In genomic region chr12:16075887-16076286, GRCh38 we compare ENCODE assay signal across 28 cellular contexts.
"Had no signal": no experiment of that assay in that cellular context is flagged by ENCODE, and none has a peak within 500 bp of the region (broad histone marks: within the 10 kb centered on the region; RNA-seq: fewer than 3 reads in every experiment).

No MANE protein-coding gene starts in this region.

- DNase-seq: activated effector memory CD4-positive, alpha-beta T cell treated with anti-CD3 and anti-CD28 coated beads, Interleukin-2, amount 50 U/mL, for 16 hours; activated effector memory CD4-positive, alpha-beta T cell treated with Interleukin-2 at 50 U/mL for 16 hours; activated gamma-delta T cell; activated gamma-delta T cell treated with Interleukin-2 at 50 U/mL for 16 hours; activated naive CD4-positive, alpha-beta T cell; activated naive CD4-positive, alpha-beta T cell treated with anti-CD3 and anti-CD28 coated beads for 36 hours; activated naive CD4-positive, alpha-beta T cell treated with anti-CD3 and anti-CD28 coated beads, Interleukin-2, amount 10 ng/mL, durations not matched to agents 7 days and 5 days; activated naive CD4-positive, alpha-beta T cell treated with anti-CD3 and anti-CD28 coated beads, Interleukin-2, amount 50 U/mL, for 16 hours; activated naive CD4-positive, alpha-beta T cell treated with Interleukin-2 at 50 U/mL for 16 hours; activated naive CD8-positive, alpha-beta T cell treated with anti-CD3 and anti-CD28 coated beads for 36 hours; activated naive CD8-positive, alpha-beta T cell treated with anti-CD3 and anti-CD28 coated beads, Interleukin-2, amount 10 ng/mL, durations not matched to agents 7 days and 5 days; activated naive CD8-positive, alpha-beta T cell treated with anti-CD3 and anti-CD28 coated beads, Interleukin-2, amount 50 U/mL, for 24 hours; activated T-cell treated with anti-CD3 and anti-CD28 coated beads, Interleukin-2, amount 50 U/mL, for 24 hours; activated T-cell treated with anti-CD3 and anti-CD28 coated beads, Interleukin-2, amount 50 U/mL, for 4 hours; activated T-cell treated with anti-CD3 and anti-CD28 coated beads, Interleukin-2, amount 50 U/mL, for 48 hours; activated T-cell treated with anti-CD3 and anti-CD28 coated beads, Interleukin-2, amount 50 U/mL, for 72 hours; adrenal gland; amniotic stem cell; amygdala; anterior cingulate cortex; aorta; brain microvascular endothelial cell; central memory CD4-positive, alpha-beta T cell; cerebellar nuclear complex had no signal

- H3K9me3 ChIP-seq: adrenal gland, ascending aorta, body of pancreas, breast epithelium had no signal

- H3K27me3 ChIP-seq: ascending aorta, body of pancreas, brain microvascular endothelial cell, breast epithelium, cardiac muscle cell had no signal

- H3K4me3 ChIP-seq: adrenal gland, ascending aorta, body of pancreas, breast epithelium, cardiac muscle cell had no signal

- H3K27ac ChIP-seq: adrenal gland, ascending aorta, body of pancreas, brain microvascular endothelial cell, breast epithelium, cardiac muscle cell had no signal

- H3K36me3 ChIP-seq: adrenal gland, ascending aorta, brain microvascular endothelial cell, breast epithelium, cardiac muscle cell had no signal
